Comparison of ENCODE assay signal across 9 cellular contexts in the genomic region with DNA sequence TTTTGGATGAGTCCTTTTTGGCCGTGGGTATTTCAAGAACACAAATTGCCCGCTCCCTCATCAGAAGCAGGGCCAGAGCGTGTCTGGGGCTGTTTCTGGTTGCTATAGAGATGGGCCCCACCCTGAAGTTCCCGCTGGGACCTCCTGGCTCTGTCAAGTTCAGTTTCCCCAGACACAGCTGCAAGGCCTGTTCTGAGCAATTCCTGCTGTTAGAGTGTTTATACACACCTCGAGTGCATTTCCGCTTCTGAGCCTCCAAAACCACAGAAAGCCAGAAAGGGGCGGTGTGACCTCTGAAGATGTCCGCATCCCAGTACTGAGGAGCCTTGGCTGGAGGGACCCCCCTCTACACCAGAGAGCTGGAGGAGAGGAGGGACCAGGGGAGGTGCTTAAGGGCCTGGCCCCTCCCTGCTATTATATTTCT. TPM values are rescaled to one million over a fixed set of nuclear protein-coding genes. Genes with fewer than 3 reads are reported as not detected.
DNase-seq lines count a peak whose midpoint lies in the region; ATAC-seq, FAIRE-seq and TF ChIP-seq lines count a peak whose summit lies in the region.
"Had no signal": no experiment of that assay in that cellular context is flagged by ENCODE, and none has a peak within 500 bp of the region (broad histone marks: within the 10 kb centered on the region; RNA-seq: fewer than 3 reads in every experiment).

No MANE protein-coding gene starts in this region.

- CTCF ChIA-PET in HepG2 (lab: Yijun Ruan, JAX; ENCODE audit: low intra/inter-chr PET ratio, low total read pairs) = no interaction called here

- TF ChIP-seq CTCF in KMS-11 (conservative IDR thresholded peaks at IDR 0.05; ENCODE audit: low read depth, low read length) = no peak
- no peak for TF ChIP-seq CTCF in HepG2 (CRISPR knock-in tag; IDR thresholded peaks at IDR 0.05)

- H3K4me1 ChIP-seq in KMS-11 (ENCODE audit: low read depth, poor library complexity, severe bottlenecking) (peaks cover 57% of the 10 kb centered on the region), HepG2 (ENCODE audit: insufficient read depth, low read length) (peaks cover 69% of the 10 kb centered on the region)

- intact Hi-C loops in HepG2 (cut with micrococcal nuclease; ENCODE audit: unreplicated experiment) = no loop called here

- H3K36me3 ChIP-seq in KMS-11 (ENCODE audit: insufficient read depth) = no peaks in the 10 kb centered on the region
- no peaks in the 10 kb centered on the region for H3K36me3 ChIP-seq in HepG2 (replicated peaks in 1 of 2; ENCODE audit: control insufficient read depth in 1 of 2, insufficient read depth in 2 of 2, low read length in 2 of 2)

- WGBS in HepG2 (ENCODE audit: low lambda C conversion rate) = 46% methylated on average over 8 of the region's 8 CpGs

- H3K9ac ChIP-seq in KMS-11 (peak overlapping the region; percentile 74), HepG2 (ENCODE audit: insufficient read depth, low read depth, low read length) (no peak overlapping the region)

- no peaks in the 10 kb centered on the region for H3K79me2 ChIP-seq in KMS-11 (ENCODE audit: insufficient read depth, low read depth)
- H3K79me2 ChIP-seq in HepG2 (ENCODE audit: insufficient read depth, low read length) = no peaks in the 10 kb centered on the region

- no peak for FAIRE-seq in HepG2 (lab: Jason Lieb, UNC)
- FAIRE-seq: A204.1 had no signal

- H3K4me2 ChIP-seq in KMS-11 (peak overlapping the region; percentile 64), HepG2 (ENCODE audit: low read depth, low read length) (peak overlapping the region; percentile 30)

- TF ChIP-seq POLR2A in HepG2 (IDR thresholded peaks at IDR 0.05; ENCODE audit: insufficient read depth in 1 of 2, low read depth in 2 of 2, low read length in 2 of 2) = no peak

- H3K27ac ChIP-seq in KMS-11 = peak overlapping the region; percentile 96
- H3K27ac ChIP-seq in HepG2 (ENCODE audit: extremely low read length, insufficient read depth, low read length) = no peak overlapping the region

- ATAC-seq in GM21619 (IDR thresholded peaks at IDR 0.05; ENCODE audit: unreplicated experiment) (peak; percentile 85), HepG2 (no peak)

- no peaks in the 10 kb centered on the region for H3K27me3 ChIP-seq in KMS-11 (ENCODE audit: insufficient read depth, low read depth)
- H3K27me3 ChIP-seq in HepG2 (ENCODE audit: control insufficient read depth in 1 of 2, insufficient read depth in 2 of 2, low read length in 2 of 2) = no peaks in the 10 kb centered on the region

- TF ChIP-seq RAD21 in HepG2 (CRISPR knock-in tag; IDR thresholded peaks at IDR 0.05) = no peak

- H4K20me1 ChIP-seq in KMS-11 (ENCODE audit: insufficient read depth) = no peaks in the 10 kb centered on the region
- no peaks in the 10 kb centered on the region for H4K20me1 ChIP-seq in HepG2 (ENCODE audit: insufficient read depth, low read length)

- no peaks in the 10 kb centered on the region for H3K9me3 ChIP-seq in HepG2 (ENCODE audit: low read length)

- DNase-seq in DMS53 (lab: John Stamatoyannopoulos, UW) (peak; percentile 30), DMS53 treated with DMSO at 0.1 percent for 48 hours (lab: John Stamatoyannopoulos, UW; ENCODE audit: unreplicated experiment) (no peak), amniotic epithelial cell (ENCODE audit: low read depth) (peak; percentile 64), HepG2 (ENCODE audit: low spot score) (no peak), ureter (ENCODE audit: low spot score) (peak; percentile 78), occipital lobe (lab: John Stamatoyannopoulos, UW) (no peak)

- H3K4me3 ChIP-seq in KMS-11 (IDR thresholded peaks at IDR 0.05; ENCODE audit: insufficient read depth, low read depth, low read length) (no peak overlapping the region), HepG2 (replicated peaks in 1 of 3; ENCODE audit: insufficient read depth in 1 of 3, low read depth in 2 of 3, low read length in 3 of 3) (no peak overlapping the region)

- in situ Hi-C loops in HepG2 (cut with HindIII; ENCODE audit: extremely low pct_ligation_motif_present, low pct_unique_long_range_greater_than_20kb) = no loop called here

- H2AFZ ChIP-seq in KMS-11 (ENCODE audit: low read depth) (peak overlapping the region; percentile 39; the same call in 1 of the 2 replicates), HepG2 (ENCODE audit: low read length) (no peak overlapping the region)

- POLR2A ChIA-PET in HepG2 (lab: Yijun Ruan, JAX) = interaction anchor here (1.0 to 5.7 kb wide), 4 partner anchors 8 to 85 kb away, joined by 3 to 70 read pairs (median 18); a partner anchor contains a TSS

- TF ChIP-seq EP300 in HepG2 (IDR thresholded peaks at IDR 0.05; ENCODE audit: low read depth in 2 of 2, low read length in 2 of 2) (no peak), HepG2 (CRISPR knock-in tag; IDR thresholded peaks at IDR 0.05; ENCODE audit: borderline replicate concordance) (no peak)

- BruUV-seq in HepG2 (replicated peaks; lab: Mats Ljungman, UMichigan) = no TSS peak

RNA-seq across cellular contexts. Expression of a gene that starts 9.3 kb away (rescaled TPM):
- total RNA-seq in HepG2 (2016; rRNA removed; fragmentation: Illumina TruSeq; extraction: Trizol) (28.2 and 29.2 TPM in 2 replicates), ureter (104 TPM), occipital lobe (25.9 TPM)
- 15.4 and 19.3 TPM in 2 replicates for total RNA-seq in HepG2 (2016; cell fraction: cytosol; rRNA removed; fragmentation: Illumina TruSeq; extraction: Trizol; ENCODE audit: low read depth)
- 23.5 and 33.2 TPM in 2 replicates for total RNA-seq in HepG2 (2016; cell fraction: insoluble cytoplasmic fraction; rRNA removed; fragmentation: Illumina TruSeq; extraction: Trizol)
- total RNA-seq in HepG2 (2016; cell fraction: membrane; rRNA removed; fragmentation: Illumina TruSeq; extraction: Trizol) = 22.1 and 25.3 TPM in 2 replicates
- total RNA-seq in HepG2 (2016; cell fraction: nucleus; rRNA removed; fragmentation: Illumina TruSeq; extraction: Trizol) = 17.9 and 23.5 TPM in 2 replicates
- polyA plus RNA-seq in HepG2 (2011; rRNA removed) = 29.5 and 34.6 TPM in 2 replicates
- polyA plus RNA-seq in HepG2 (2011; cell fraction: cytosol; rRNA removed) = 24.9 and 26.1 TPM in 2 replicates
- polyA plus RNA-seq in HepG2 (2011; cell fraction: nucleus; rRNA removed) = 77.1 and 77.4 TPM in 2 replicates
- 95.2 and 97.1 TPM in 2 replicates for polyA plus RNA-seq in HepG2 (2012)
- polyA plus RNA-seq in HepG2 (2016; cell fraction: cytosol; fragmentation: Illumina TruSeq; extraction: Trizol; ENCODE audit: low read depth) = 14.4 and 17.2 TPM in 2 replicates
- polyA plus RNA-seq in HepG2 (2016; cell fraction: insoluble cytoplasmic fraction; fragmentation: Illumina TruSeq; extraction: Trizol; ENCODE audit: low read depth) = 51.6 and 76.7 TPM in 2 replicates
- polyA plus RNA-seq in HepG2 (2016; cell fraction: membrane; fragmentation: Illumina TruSeq; extraction: Trizol; ENCODE audit: low read depth) = 27.3 and 29.7 TPM in 2 replicates
- 87.1 and 89.4 TPM in 2 replicates for polyA plus RNA-seq in HepG2 (2016; cell fraction: nucleus; fragmentation: Illumina TruSeq; extraction: Trizol; ENCODE audit: insufficient read depth, low read depth)
- 39.8 and 42.3 TPM in 2 replicates for polyA minus RNA-seq in HepG2 (2011; rRNA and poly(A)+ RNA removed; ENCODE audit: low replicate concordance)
- polyA minus RNA-seq in HepG2 (2011; cell fraction: cytosol; rRNA and poly(A)+ RNA removed) = 35.5 and 39.9 TPM in 2 replicates
- 30.1 and 38.2 TPM in 2 replicates for polyA minus RNA-seq in HepG2 (2011; cell fraction: nucleus; rRNA and poly(A)+ RNA removed)

RNA-seq across cellular contexts. Expression of a gene that starts 13.9 kb away (rescaled TPM):
- total RNA-seq in HepG2 (2016; rRNA removed; fragmentation: Illumina TruSeq; extraction: Trizol) (59.7 and 82.0 TPM in 2 replicates), ureter (44.9 TPM), occipital lobe (12.3 TPM)
- 24.8 and 27.6 TPM in 2 replicates for total RNA-seq in HepG2 (2016; cell fraction: cytosol; rRNA removed; fragmentation: Illumina TruSeq; extraction: Trizol; ENCODE audit: low read depth)
- total RNA-seq in HepG2 (2016; cell fraction: insoluble cytoplasmic fraction; rRNA removed; fragmentation: Illumina TruSeq; extraction: Trizol) = 52.0 and 87.1 TPM in 2 replicates
- 34.8 and 37.7 TPM in 2 replicates for total RNA-seq in HepG2 (2016; cell fraction: membrane; rRNA removed; fragmentation: Illumina TruSeq; extraction: Trizol)
- total RNA-seq in HepG2 (2016; cell fraction: nucleus; rRNA removed; fragmentation: Illumina TruSeq; extraction: Trizol) = 65.7 and 73.6 TPM in 2 replicates
- 33.5 and 45.8 TPM in 2 replicates for polyA plus RNA-seq in HepG2 (2011; rRNA removed)
- polyA plus RNA-seq in HepG2 (2011; cell fraction: cytosol; rRNA removed) = 29.2 and 33.8 TPM in 2 replicates
- 126 and 158 TPM in 2 replicates for polyA plus RNA-seq in HepG2 (2011; cell fraction: nucleus; rRNA removed)
- polyA plus RNA-seq in HepG2 (2012) = 46.3 and 58.3 TPM in 2 replicates
- 11.8 and 13.6 TPM in 2 replicates for polyA plus RNA-seq in HepG2 (2016; cell fraction: cytosol; fragmentation: Illumina TruSeq; extraction: Trizol; ENCODE audit: low read depth)
- 67.4 and 93.5 TPM in 2 replicates for polyA plus RNA-seq in HepG2 (2016; cell fraction: insoluble cytoplasmic fraction; fragmentation: Illumina TruSeq; extraction: Trizol; ENCODE audit: low read depth)
- 24.7 and 30.6 TPM in 2 replicates for polyA plus RNA-seq in HepG2 (2016; cell fraction: membrane; fragmentation: Illumina TruSeq; extraction: Trizol; ENCODE audit: low read depth)
- 129 and 138 TPM in 2 replicates for polyA plus RNA-seq in HepG2 (2016; cell fraction: nucleus; fragmentation: Illumina TruSeq; extraction: Trizol; ENCODE audit: insufficient read depth, low read depth)
- polyA minus RNA-seq in HepG2 (2011; rRNA and poly(A)+ RNA removed; ENCODE audit: low replicate concordance) = 24.4 and 64.0 TPM in 2 replicates
- 30.4 and 41.4 TPM in 2 replicates for polyA minus RNA-seq in HepG2 (2011; cell fraction: cytosol; rRNA and poly(A)+ RNA removed)
- polyA minus RNA-seq in HepG2 (2011; cell fraction: nucleus; rRNA and poly(A)+ RNA removed) = 31.9 and 40.8 TPM in 2 replicates

RNA-seq across cellular contexts. Expression of a gene that starts 20.3 kb away (rescaled TPM):
- total RNA-seq in HepG2 (2016; rRNA removed; fragmentation: Illumina TruSeq; extraction: Trizol) (27.2 and 42.7 TPM in 2 replicates), ureter (75.3 TPM), occipital lobe (1.1 TPM)
- total RNA-seq in HepG2 (2016; cell fraction: cytosol; rRNA removed; fragmentation: Illumina TruSeq; extraction: Trizol; ENCODE audit: low read depth) = 14.5 and 15.7 TPM in 2 replicates
- 22.9 and 43.4 TPM in 2 replicates for total RNA-seq in HepG2 (2016; cell fraction: insoluble cytoplasmic fraction; rRNA removed; fragmentation: Illumina TruSeq; extraction: Trizol)
- 23.8 and 27.2 TPM in 2 replicates for total RNA-seq in HepG2 (2016; cell fraction: membrane; rRNA removed; fragmentation: Illumina TruSeq; extraction: Trizol)
- 38.7 and 48.5 TPM in 2 replicates for total RNA-seq in HepG2 (2016; cell fraction: nucleus; rRNA removed; fragmentation: Illumina TruSeq; extraction: Trizol)
- 29.7 and 40.0 TPM in 2 replicates for polyA plus RNA-seq in HepG2 (2011; rRNA removed)
- 7.5 and 12.9 TPM in 2 replicates for polyA plus RNA-seq in HepG2 (2011; cell fraction: cytosol; rRNA removed)
- 244 and 327 TPM in 2 replicates for polyA plus RNA-seq in HepG2 (2011; cell fraction: nucleus; rRNA removed)
- polyA plus RNA-seq in HepG2 (2012) = 21.7 and 27.3 TPM in 2 replicates
- polyA plus RNA-seq in HepG2 (2016; cell fraction: cytosol; fragmentation: Illumina TruSeq; extraction: Trizol; ENCODE audit: low read depth) = 6.0 and 6.9 TPM in 2 replicates
- polyA plus RNA-seq in HepG2 (2016; cell fraction: insoluble cytoplasmic fraction; fragmentation: Illumina TruSeq; extraction: Trizol; ENCODE audit: low read depth) = 21.6 and 29.9 TPM in 2 replicates
- 17.3 and 18.9 TPM in 2 replicates for polyA plus RNA-seq in HepG2 (2016; cell fraction: membrane; fragmentation: Illumina TruSeq; extraction: Trizol; ENCODE audit: low read depth)
- 126 and 127 TPM in 2 replicates for polyA plus RNA-seq in HepG2 (2016; cell fraction: nucleus; fragmentation: Illumina TruSeq; extraction: Trizol; ENCODE audit: insufficient read depth, low read depth)
- polyA minus RNA-seq in HepG2 (2011; rRNA and poly(A)+ RNA removed; ENCODE audit: low replicate concordance) = 76.6 and 82.7 TPM in 2 replicates
- 20.3 and 24.5 TPM in 2 replicates for polyA minus RNA-seq in HepG2 (2011; cell fraction: cytosol; rRNA and poly(A)+ RNA removed)
- 59.1 and 68.5 TPM in 2 replicates for polyA minus RNA-seq in HepG2 (2011; cell fraction: nucleus; rRNA and poly(A)+ RNA removed)

RNA-seq across cellular contexts. Expression of a gene that starts 32.3 kb away (rescaled TPM):
- total RNA-seq in HepG2 (2016; rRNA removed; fragmentation: Illumina TruSeq; extraction: Trizol) (22.4 and 24.6 TPM in 2 replicates), ureter (16.2 TPM), occipital lobe (11.9 TPM)
- total RNA-seq in HepG2 (2016; cell fraction: cytosol; rRNA removed; fragmentation: Illumina TruSeq; extraction: Trizol; ENCODE audit: low read depth) = 3.6 and 3.8 TPM in 2 replicates
- 23.0 and 23.6 TPM in 2 replicates for total RNA-seq in HepG2 (2016; cell fraction: insoluble cytoplasmic fraction; rRNA removed; fragmentation: Illumina TruSeq; extraction: Trizol)
- 8.9 and 9.0 TPM in 2 replicates for total RNA-seq in HepG2 (2016; cell fraction: membrane; rRNA removed; fragmentation: Illumina TruSeq; extraction: Trizol)
- 11.5 and 14.9 TPM in 2 replicates for total RNA-seq in HepG2 (2016; cell fraction: nucleus; rRNA removed; fragmentation: Illumina TruSeq; extraction: Trizol)
- polyA plus RNA-seq in HepG2 (2011; rRNA removed) = 10.3 and 15.2 TPM in 2 replicates
- 10.5 and 11.9 TPM in 2 replicates for polyA plus RNA-seq in HepG2 (2011; cell fraction: cytosol; rRNA removed)
- polyA plus RNA-seq in HepG2 (2011; cell fraction: nucleus; rRNA removed) = 14.3 and 15.6 TPM in 2 replicates
- polyA plus RNA-seq in HepG2 (2012) = 9.0 and 10.3 TPM in 2 replicates
- 2.4 and 2.5 TPM in 2 replicates for polyA plus RNA-seq in HepG2 (2016; cell fraction: cytosol; fragmentation: Illumina TruSeq; extraction: Trizol; ENCODE audit: low read depth)
- 18.6 and 20.0 TPM in 2 replicates for polyA plus RNA-seq in HepG2 (2016; cell fraction: insoluble cytoplasmic fraction; fragmentation: Illumina TruSeq; extraction: Trizol; ENCODE audit: low read depth)
- 5.1 and 5.7 TPM in 2 replicates for polyA plus RNA-seq in HepG2 (2016; cell fraction: membrane; fragmentation: Illumina TruSeq; extraction: Trizol; ENCODE audit: low read depth)
- 31.5 and 31.7 TPM in 2 replicates for polyA plus RNA-seq in HepG2 (2016; cell fraction: nucleus; fragmentation: Illumina TruSeq; extraction: Trizol; ENCODE audit: insufficient read depth, low read depth)
- polyA minus RNA-seq in HepG2 (2011; rRNA and poly(A)+ RNA removed; ENCODE audit: low replicate concordance) = 13.4 and 15.0 TPM in 2 replicates
- polyA minus RNA-seq in HepG2 (2011; cell fraction: cytosol; rRNA and poly(A)+ RNA removed) = 8.8 and 8.9 TPM in 2 replicates
- polyA minus RNA-seq in HepG2 (2011; cell fraction: nucleus; rRNA and poly(A)+ RNA removed) = 4.0 and 5.3 TPM in 2 replicates

RNA-seq across cellular contexts. Expression of a gene that starts 40.2 kb away (rescaled TPM):
- total RNA-seq in HepG2 (2016; rRNA removed; fragmentation: Illumina TruSeq; extraction: Trizol) (88.8 and 125 TPM in 2 replicates), ureter (101 TPM), occipital lobe (30.7 TPM)
- 53.2 and 53.6 TPM in 2 replicates for total RNA-seq in HepG2 (2016; cell fraction: cytosol; rRNA removed; fragmentation: Illumina TruSeq; extraction: Trizol; ENCODE audit: low read depth)
- 73.5 and 128 TPM in 2 replicates for total RNA-seq in HepG2 (2016; cell fraction: insoluble cytoplasmic fraction; rRNA removed; fragmentation: Illumina TruSeq; extraction: Trizol)
- total RNA-seq in HepG2 (2016; cell fraction: membrane; rRNA removed; fragmentation: Illumina TruSeq; extraction: Trizol) = 62.4 and 67.5 TPM in 2 replicates
- 71.0 and 89.4 TPM in 2 replicates for total RNA-seq in HepG2 (2016; cell fraction: nucleus; rRNA removed; fragmentation: Illumina TruSeq; extraction: Trizol)
- 83.7 and 91.0 TPM in 2 replicates for polyA plus RNA-seq in HepG2 (2011; rRNA removed)
- 36.5 and 58.7 TPM in 2 replicates for polyA plus RNA-seq in HepG2 (2011; cell fraction: cytosol; rRNA removed)
- polyA plus RNA-seq in HepG2 (2011; cell fraction: nucleus; rRNA removed) = 354 and 357 TPM in 2 replicates
- 56.1 and 67.2 TPM in 2 replicates for polyA plus RNA-seq in HepG2 (2012)
- polyA plus RNA-seq in HepG2 (2016; cell fraction: cytosol; fragmentation: Illumina TruSeq; extraction: Trizol; ENCODE audit: low read depth) = 36.0 and 42.4 TPM in 2 replicates
- 69.7 and 88.6 TPM in 2 replicates for polyA plus RNA-seq in HepG2 (2016; cell fraction: insoluble cytoplasmic fraction; fragmentation: Illumina TruSeq; extraction: Trizol; ENCODE audit: low read depth)
- 48.5 and 49.3 TPM in 2 replicates for polyA plus RNA-seq in HepG2 (2016; cell fraction: membrane; fragmentation: Illumina TruSeq; extraction: Trizol; ENCODE audit: low read depth)
- polyA plus RNA-seq in HepG2 (2016; cell fraction: nucleus; fragmentation: Illumina TruSeq; extraction: Trizol; ENCODE audit: insufficient read depth, low read depth) = 191 and 212 TPM in 2 replicates
- polyA minus RNA-seq in HepG2 (2011; rRNA and poly(A)+ RNA removed; ENCODE audit: low replicate concordance) = 110 and 142 TPM in 2 replicates
- polyA minus RNA-seq in HepG2 (2011; cell fraction: cytosol; rRNA and poly(A)+ RNA removed) = 44.8 and 58.7 TPM in 2 replicates
- polyA minus RNA-seq in HepG2 (2011; cell fraction: nucleus; rRNA and poly(A)+ RNA removed) = 57.4 and 57.8 TPM in 2 replicates

Comparison
In these comparisons a context has a peak if more than half of its experiments do, and no peak if none do; other contexts are left out.
1. DNase-seq: peak in DMS53 (single experiment), amniotic epithelial cell (single experiment) and ureter (single experiment); none in DMS53 treated with DMSO at 0.1 percent for 48 hours (single experiment), HepG2 (single experiment) and occipital lobe (single experiment).